11 cellular contexts compared by ENCODE assay signal in the genomic region with DNA sequence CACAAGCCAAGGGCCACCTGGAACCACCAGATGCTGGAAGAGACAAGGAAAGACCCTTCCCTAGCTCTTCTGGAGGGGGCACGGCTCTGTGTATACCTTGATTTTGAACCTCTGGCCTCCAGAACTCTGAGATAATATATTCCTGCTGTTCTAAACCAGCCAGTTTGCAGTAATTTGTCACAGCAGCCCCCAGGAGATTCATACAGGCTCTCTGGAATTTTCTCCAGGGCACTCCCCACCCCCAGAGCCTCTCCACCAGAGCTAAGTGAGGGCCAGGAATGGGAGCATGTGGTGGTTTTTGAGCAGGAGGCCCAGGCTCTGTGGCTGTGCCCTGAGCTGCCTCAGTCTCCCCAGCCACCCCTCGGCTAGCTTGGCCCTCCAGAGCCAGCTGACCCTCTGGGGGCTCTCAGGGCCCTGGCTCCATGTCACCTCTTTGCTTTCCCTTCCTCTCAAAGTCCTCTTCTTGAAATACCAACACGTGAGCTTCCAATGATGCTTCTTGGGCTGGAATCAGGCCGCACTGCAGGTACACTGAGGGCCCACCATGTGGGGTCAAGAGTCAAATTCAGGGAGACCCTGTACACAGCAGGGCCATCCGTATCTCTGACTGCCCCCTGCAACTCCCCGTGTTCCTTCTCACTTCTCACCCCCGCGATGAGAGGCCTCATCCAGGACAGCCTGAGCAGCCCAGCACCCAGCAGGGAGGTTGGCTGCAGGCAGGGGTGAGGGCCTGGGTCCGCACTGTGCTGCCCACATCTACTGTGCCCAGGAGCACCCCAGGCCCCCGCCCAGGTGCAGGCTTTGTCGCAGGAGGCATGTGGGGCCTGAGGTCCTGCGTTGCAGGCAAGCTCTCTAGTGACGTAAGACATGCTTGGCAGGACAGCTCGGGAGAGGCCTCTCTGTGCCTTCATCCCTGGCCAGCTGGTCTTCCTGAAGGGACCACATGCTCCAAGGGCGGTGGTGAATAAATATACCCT.
"Had no signal": no experiment of that assay in that cellular context is flagged by ENCODE, and none has a peak within 500 bp of the region (broad histone marks: within the 10 kb centered on the region; RNA-seq: fewer than 3 reads in every experiment).

No MANE protein-coding gene starts in this region.

- H3K27ac ChIP-seq: gastroesophageal sphincter, left lung, sigmoid colon, uterus had no signal

- FAIRE-seq: keratinocyte had no signal

- H3K27me3 ChIP-seq: uterus had no signal

- H3K4me1 ChIP-seq: sigmoid colon, uterus had no signal

- DNase-seq: activated CD4-positive, alpha-beta T cell treated with anti-CD3 and anti-CD28 coated beads, Interleukin-2, amount 50 U/mL, for 48 hours; activated CD4-positive, CD25-positive, alpha-beta regulatory T cell treated with anti-CD3 and anti-CD28 coated beads, Interleukin-2, amount 50 U/mL, for 72 hours; activated gamma-delta T cell treated with Interleukin-2 at 50 U/mL for 16 hours; amniotic stem cell; effector CD8-positive, alpha-beta T cell; sigmoid colon; stimulated activated CD4-positive, alpha-beta T cell treated with anti-CD3 and anti-CD28 coated beads, Interleukin-1b, Interleukin-23, amount 100 ng/mL, for 48 hours; uterus had no signal

- ATAC-seq: gastroesophageal sphincter, left lung had no signal

- H3K9me3 ChIP-seq: left lung, sigmoid colon, uterus had no signal

- H3K4me3 ChIP-seq: gastroesophageal sphincter, left lung, sigmoid colon, uterus had no signal

- H3K36me3 ChIP-seq: gastroesophageal sphincter, left lung, sigmoid colon, uterus had no signal
